1 cellular context compared by ENCODE assay signal in the genomic region with DNA sequence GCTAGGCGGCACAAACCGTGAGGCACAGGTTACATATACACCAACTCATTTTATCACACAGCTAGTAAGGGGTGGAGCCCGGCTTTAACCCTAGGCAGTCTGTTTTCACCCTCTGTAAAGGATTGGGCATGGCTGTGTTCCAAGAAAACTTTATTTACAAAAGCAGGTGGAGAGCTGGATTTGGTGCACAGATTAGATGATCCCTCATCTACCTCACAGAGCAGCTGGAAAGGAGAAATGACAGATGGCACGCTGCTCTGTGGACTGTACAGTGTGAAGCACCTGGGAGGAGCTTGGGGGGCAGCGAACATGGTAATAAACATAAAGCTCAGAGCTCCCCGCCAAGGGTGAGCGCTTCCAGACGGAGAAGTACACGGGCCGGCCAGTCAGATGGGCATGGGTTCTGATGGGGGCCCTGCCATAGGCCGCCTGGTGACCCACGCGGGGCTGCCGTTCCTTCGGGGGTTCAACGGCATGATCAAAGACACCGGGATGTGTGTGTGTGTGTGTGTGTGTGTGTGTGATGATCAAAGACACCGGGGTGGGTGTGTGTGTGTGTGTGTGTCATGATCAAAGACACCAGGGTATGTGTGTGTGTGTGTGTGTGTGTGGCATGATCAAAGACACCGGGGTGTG.
TF ChIP-seq lines count a peak whose summit lies in the region.

No MANE protein-coding gene starts in this region.

TF ChIP-seq in HepG2, 621 proteins besides CTCF, POLR2A, EP300 and RAD21 (continued from another document and continues in another):
- TF ChIP-seq AHDC1 (CRISPR knock-in tag; IDR thresholded peaks at IDR 0.05; ENCODE audit: borderline replicate concordance): peak; percentile 9; the same call in 1 of the 2 replicates
- TF ChIP-seq KDM1A (CRISPR knock-in tag; IDR thresholded peaks at IDR 0.05): no peak
- TF ChIP-seq ZNF609 (CRISPR knock-in tag; IDR thresholded peaks at IDR 0.05; ENCODE audit: borderline replicate concordance): no peak
- TF ChIP-seq ZNF629 (CRISPR knock-in tag; conservative IDR thresholded peaks at IDR 0.05): no peak
- TF ChIP-seq ZNF703 (CRISPR knock-in tag; IDR thresholded peaks at IDR 0.05; ENCODE audit: borderline replicate concordance): no peak
- TF ChIP-seq PTBP1 (IDR thresholded peaks at IDR 0.05; ENCODE audit: low read depth, low read length, poor library complexity, severe bottlenecking): no peak
- TF ChIP-seq, protein P1, sequence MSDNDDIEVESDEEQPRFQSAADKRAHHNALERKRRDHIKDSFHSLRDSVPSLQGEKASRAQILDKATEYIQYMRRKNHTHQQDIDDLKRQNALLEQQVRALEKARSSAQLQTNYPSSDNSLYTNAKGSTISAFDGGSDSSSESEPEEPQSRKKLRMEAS (IDR thresholded peaks at IDR 0.05): peak; percentile 20; the same call in 1 of the 2 replicates
- no peak for TF ChIP-seq ZNF121 (CRISPR knock-in tag; IDR thresholded peaks at IDR 0.05)
- no peak for TF ChIP-seq ASH2L (IDR thresholded peaks at IDR 0.05; ENCODE audit: insufficient read length, low read depth, low read length)
- TF ChIP-seq, protein P2, sequence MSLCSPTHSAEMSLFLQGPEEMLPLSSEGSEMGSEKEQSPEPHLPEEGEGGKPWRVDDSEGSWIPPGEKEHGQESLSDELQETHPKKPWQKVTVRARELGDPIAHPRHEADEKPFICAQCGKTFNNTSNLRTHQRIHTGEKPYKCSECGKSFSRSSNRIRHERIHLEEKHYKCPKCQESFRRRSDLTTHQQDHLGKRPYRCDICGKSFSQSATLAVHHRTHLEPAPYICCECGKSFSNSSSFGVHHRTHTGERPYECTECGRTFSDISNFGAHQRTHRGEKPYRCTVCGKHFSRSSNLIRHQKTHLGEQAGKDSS (CRISPR knock-in tag; IDR thresholded peaks at IDR 0.05; ENCODE audit: borderline replicate concordance, low read depth): no peak
- no peak for TF ChIP-seq NFYB (CRISPR knock-in tag; IDR thresholded peaks at IDR 0.05)
- no peak for TF ChIP-seq MAFF (IDR thresholded peaks at IDR 0.05; ENCODE audit: low read depth, low read length)
- TF ChIP-seq, protein P3, sequence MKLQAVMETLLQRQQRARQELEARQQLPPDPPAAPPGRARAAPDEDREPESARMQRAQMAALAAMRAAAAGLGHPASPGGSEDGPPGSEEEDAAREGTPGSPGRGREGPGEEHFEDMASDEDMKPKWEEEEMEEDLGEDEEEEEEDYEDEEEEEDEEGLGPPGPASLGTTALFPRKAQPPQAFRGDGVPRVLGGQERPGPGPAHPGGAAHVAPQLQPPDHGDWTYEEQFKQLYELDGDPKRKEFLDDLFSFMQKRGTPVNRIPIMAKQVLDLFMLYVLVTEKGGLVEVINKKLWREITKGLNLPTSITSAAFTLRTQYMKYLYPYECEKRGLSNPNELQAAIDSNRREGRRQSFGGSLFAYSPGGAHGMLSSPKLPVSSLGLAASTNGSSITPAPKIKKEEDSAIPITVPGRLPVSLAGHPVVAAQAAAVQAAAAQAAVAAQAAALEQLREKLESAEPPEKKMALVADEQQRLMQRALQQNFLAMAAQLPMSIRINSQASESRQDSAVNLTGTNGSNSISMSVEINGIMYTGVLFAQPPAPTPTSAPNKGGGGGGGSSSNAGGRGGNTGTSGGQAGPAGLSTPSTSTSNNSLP (IDR thresholded peaks at IDR 0.05; ENCODE audit: low read depth, low read length): no peak; the same call in 1 of the 2 replicates
- TF ChIP-seq NCOA5 (CRISPR knock-in tag; IDR thresholded peaks at IDR 0.05): no peak
- no peak for TF ChIP-seq ZFP41 (CRISPR knock-in tag; IDR thresholded peaks at IDR 0.05; ENCODE audit: borderline replicate concordance)
- TF ChIP-seq KMT2A (CRISPR knock-in tag; IDR thresholded peaks at IDR 0.05): no peak
- TF ChIP-seq TOPORS (CRISPR knock-in tag; IDR thresholded peaks at IDR 0.05): no peak
- TF ChIP-seq JDP2 (CRISPR knock-in tag; IDR thresholded peaks at IDR 0.05; ENCODE audit: borderline replicate concordance): no peak
- no peak for TF ChIP-seq STAT5B (CRISPR knock-in tag; IDR thresholded peaks at IDR 0.05)
- no peak for TF ChIP-seq SSRP1 (CRISPR knock-in tag; IDR thresholded peaks at IDR 0.05)
- no peak for TF ChIP-seq TAF1 (CRISPR knock-in tag; IDR thresholded peaks at IDR 0.05)
- no peak for TF ChIP-seq ZNF362 (CRISPR knock-in tag; IDR thresholded peaks at IDR 0.05; ENCODE audit: borderline replicate concordance)
- no peak for TF ChIP-seq RFXAP (CRISPR knock-in tag; IDR thresholded peaks at IDR 0.05; ENCODE audit: borderline replicate concordance)
- TF ChIP-seq, protein P4, sequence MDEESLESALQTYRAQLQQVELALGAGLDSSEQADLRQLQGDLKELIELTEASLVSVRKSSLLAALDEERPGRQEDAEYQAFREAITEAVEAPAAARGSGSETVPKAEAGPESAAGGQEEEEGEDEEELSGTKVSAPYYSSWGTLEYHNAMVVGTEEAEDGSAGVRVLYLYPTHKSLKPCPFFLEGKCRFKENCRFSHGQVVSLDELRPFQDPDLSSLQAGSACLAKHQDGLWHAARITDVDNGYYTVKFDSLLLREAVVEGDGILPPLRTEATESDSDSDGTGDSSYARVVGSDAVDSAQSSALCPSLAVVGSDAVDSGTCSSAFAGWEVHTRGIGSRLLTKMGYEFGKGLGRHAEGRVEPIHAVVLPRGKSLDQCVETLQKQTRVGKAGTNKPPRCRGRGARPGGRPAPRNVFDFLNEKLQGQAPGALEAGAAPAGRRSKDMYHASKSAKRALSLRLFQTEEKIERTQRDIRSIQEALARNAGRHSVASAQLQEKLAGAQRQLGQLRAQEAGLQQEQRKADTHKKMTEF (CRISPR knock-in tag; IDR thresholded peaks at IDR 0.05): no peak
- TF ChIP-seq ZNF296 (CRISPR knock-in tag; conservative IDR thresholded peaks at IDR 0.05): no peak
- peak; percentile 47; the same call in 1 of the 2 replicates for TF ChIP-seq BHLHE40 (IDR thresholded peaks at IDR 0.05; ENCODE audit: low read length)
- no peak for TF ChIP-seq ETV6 (CRISPR knock-in tag; conservative IDR thresholded peaks at IDR 0.05)
- no peak for TF ChIP-seq SP1 (IDR thresholded peaks at IDR 0.05)
- TF ChIP-seq SP1 (CRISPR knock-in tag; IDR thresholded peaks at IDR 0.05): peak; percentile 13; the same call in 1 of the 2 replicates
- TF ChIP-seq MAZ (IDR thresholded peaks at IDR 0.05; ENCODE audit: borderline replicate concordance, low read depth, low read length): no peak
- TF ChIP-seq MAZ (CRISPR knock-in tag; IDR thresholded peaks at IDR 0.05; ENCODE audit: low read depth): no peak
- TF ChIP-seq PITX1 (CRISPR knock-in tag; IDR thresholded peaks at IDR 0.05): no peak
- TF ChIP-seq ZBTB2 (CRISPR knock-in tag; IDR thresholded peaks at IDR 0.05; ENCODE audit: low read depth): no peak
- no peak for TF ChIP-seq CAMTA2 (CRISPR knock-in tag; IDR thresholded peaks at IDR 0.05; ENCODE audit: borderline replicate concordance)
- TF ChIP-seq HMGA1 (CRISPR knock-in tag; conservative IDR thresholded peaks at IDR 0.05): no peak
- TF ChIP-seq ARNTL (CRISPR knock-in tag; IDR thresholded peaks at IDR 0.05): no peak
- 0 out of 2 replicates have a peak, but pooled peaks have one; percentile 41 for TF ChIP-seq CREM (IDR thresholded peaks at IDR 0.05)
- no peak for TF ChIP-seq CREM (CRISPR knock-in tag; IDR thresholded peaks at IDR 0.05)
- TF ChIP-seq TCF7 (IDR thresholded peaks at IDR 0.05; ENCODE audit: low read depth): peak; percentile 97
- TF ChIP-seq ZFYVE20 (CRISPR knock-in tag; IDR thresholded peaks at IDR 0.05; ENCODE audit: borderline replicate concordance, low read depth): no peak
